9 cellular contexts compared by ENCODE assay signal in genomic region chr16:50467559-50467942, GRCh38.
DNase-seq lines count a peak whose midpoint lies in the region; ATAC-seq and TF ChIP-seq lines count a peak whose summit lies in the region.
"Had no signal": no experiment of that assay in that cellular context is flagged by ENCODE, and none has a peak within 500 bp of the region (broad histone marks: within the 10 kb centered on the region; RNA-seq: fewer than 3 reads in every experiment).

No MANE protein-coding gene starts in this region.

- H3K9me3 ChIP-seq in GM23248 (ENCODE audit: low read depth) = no peaks in the 10 kb centered on the region
- H3K9me3 ChIP-seq: SJSA1 had no signal

- H3K36me3 Mint-ChIP-seq in nephron progenitor cell (ENCODE audit: low read depth) = peaks cover 5% of the 10 kb centered on the region

- no peaks in the 10 kb centered on the region for H3K79me2 ChIP-seq in ACC112 (ENCODE audit: control insufficient read depth, insufficient read depth, low read length, unreplicated experiment)
- H3K79me2 ChIP-seq in GM23248 (ENCODE audit: insufficient read depth) = no peaks in the 10 kb centered on the region

- H3K4me1 Mint-ChIP-seq in nephron progenitor cell = peaks cover 75% of the 10 kb centered on the region

- ATAC-seq in HG03135 (IDR thresholded peaks at IDR 0.05; ENCODE audit: unreplicated experiment) = no peak

- H3K27ac Mint-ChIP-seq in nephron progenitor cell = no peak overlapping the region

- H4K20me1 ChIP-seq in GM23248 (ENCODE audit: insufficient read depth) = no peaks in the 10 kb centered on the region

- DNase-seq in GM23248 (no peak), coronary artery (ENCODE audit: low spot score) (no peak), nephron progenitor cell (no peak), NCI-H187 (lab: John Stamatoyannopoulos, UW) (no peak), NCI-H1694 (lab: John Stamatoyannopoulos, UW) (no peak), NCI-H345 treated with DMSO at 0.1 percent for 48 hours (lab: John Stamatoyannopoulos, UW; ENCODE audit: unreplicated experiment) (no peak)

- H3K9me2 ChIP-seq in GM23248 (ENCODE audit: insufficient read depth) = no peaks in the 10 kb centered on the region

- 44 to 46% methylated on average over 13 of the region's 13 CpGs for WGBS in GM23248 (ENCODE audit: low coverage in 1 of 2, low lambda C conversion rate in 2 of 2, missing lambda C conversion rate in 2 of 2), 2 experiments

- peak overlapping the region; percentile 49; the same call in 1 of the 2 replicates for H3K4me3 ChIP-seq in ACC112 (ENCODE audit: low read depth, low read length)
- H3K4me3 ChIP-seq in GM23248 = peak overlapping the region; percentile 42
- peak overlapping the region; percentile 58 for H3K4me3 ChIP-seq in coronary artery
- H3K4me3 ChIP-seq: SJSA1 had no signal

- TF ChIP-seq CTCF in coronary artery (IDR thresholded peaks at IDR 0.05) (no peak), nephron progenitor cell (IDR thresholded peaks at IDR 0.05) (no peak)

- no peaks in the 10 kb centered on the region for H3K4me1 ChIP-seq in ACC112 (ENCODE audit: control insufficient read depth, insufficient read depth, low read length, unreplicated experiment)
- no peaks in the 10 kb centered on the region for H3K4me1 ChIP-seq in GM23248 (ENCODE audit: insufficient read depth)
- H3K4me1 ChIP-seq: SJSA1 had no signal

- H3K4me3 Mint-ChIP-seq in nephron progenitor cell = peak overlapping the region; percentile 64

- H3F3A ChIP-seq in GM23248 (ENCODE audit: insufficient read depth) = no peaks in the 10 kb centered on the region

- in situ Hi-C loops in GM23248 (cut with MboI) = no loop called here

- peak overlapping the region; percentile 28 for H3K4me2 ChIP-seq in GM23248 (ENCODE audit: unreplicated experiment)

- H3K27ac ChIP-seq in ACC112 (ENCODE audit: low read depth, low read length) = no peak overlapping the region
- H3K27ac ChIP-seq in GM23248 = no peak overlapping the region
- no peak overlapping the region for H3K27ac ChIP-seq in coronary artery
- H3K27ac ChIP-seq: SJSA1 had no signal

- H3K27me3 ChIP-seq in ACC112 (ENCODE audit: insufficient read depth, low read length) (peaks cover 98% of the 10 kb centered on the region), GM23248 (replicated peaks; ENCODE audit: insufficient read depth) (peaks cover 24% of the 10 kb centered on the region)

- H2AFZ ChIP-seq in ACC112 (ENCODE audit: low read length, unreplicated experiment) = no peak overlapping the region
- no peak overlapping the region for H2AFZ ChIP-seq in GM23248

- no peak overlapping the region for H3K9ac ChIP-seq in GM23248

- peaks cover 12% of the 10 kb centered on the region for H3K9me3 Mint-ChIP-seq in nephron progenitor cell

- peaks cover 7% of the 10 kb centered on the region for H3K27me3 Mint-ChIP-seq in nephron progenitor cell (ENCODE audit: low read depth, poor library complexity)

- H3K36me3 ChIP-seq in ACC112 (ENCODE audit: insufficient read depth, low read length) (no peaks in the 10 kb centered on the region), GM23248 (ENCODE audit: low read depth) (no peaks in the 10 kb centered on the region)
- H3K36me3 ChIP-seq: SJSA1 had no signal
